Comparison of ENCODE assay signal across 9 cellular contexts in genomic region chr2:63769915-63770314, GRCh38.
"Had no signal": no experiment of that assay in that cellular context is flagged by ENCODE, and none has a peak within 500 bp of the region (broad histone marks: within the 10 kb centered on the region; RNA-seq: fewer than 3 reads in every experiment).

No MANE protein-coding gene starts in this region.

- ATAC-seq: GM23338 had no signal

- H3K27ac Mint-ChIP-seq: GM23338, H9, HFFc6, IgD-negative memory B cell had no signal

- H3K4me1 Mint-ChIP-seq: IgD-negative memory B cell had no signal

- H3K4me2 ChIP-seq: GM23338 had no signal

- H3K4me3 ChIP-seq: GM23338 had no signal

- FAIRE-seq: H1, H54 had no signal

- H3K27ac ChIP-seq: HL-60 had no signal

- DNase-seq: H9, HCEC 1CT, HFFc6, KG1 had no signal

- H2AFZ ChIP-seq: GM23338 had no signal

- H3K4me3 Mint-ChIP-seq: GM23338, H9, HFFc6, IgD-negative memory B cell had no signal
